In genomic region chr4:184030764-184031163, GRCh38 we compare ENCODE assay signal across 16 cellular contexts.
"Had no signal": no experiment of that assay in that cellular context is flagged by ENCODE, and none has a peak within 500 bp of the region (broad histone marks: within the 10 kb centered on the region; RNA-seq: fewer than 3 reads in every experiment).

No MANE protein-coding gene starts in this region.

- H3K36me3 ChIP-seq: esophagus muscularis mucosa, gastroesophageal sphincter, heart right ventricle, left lung, lower lobe of right lung had no signal

- H3K4me3 ChIP-seq: coronary artery, dorsolateral prefrontal cortex, esophagus muscularis mucosa, gastroesophageal sphincter, heart right ventricle, left lung, lower lobe of right lung, mucosa of descending colon had no signal

- DNase-seq: dermis blood vessel endothelial cell; dorsolateral prefrontal cortex; effector CD4-positive, alpha-beta T cell; effector memory CD4-positive, alpha-beta T cell; foreskin keratinocyte; heart right ventricle; hippocampal formation; left cardiac atrium; left lung; lower lobe of right lung; mesenchymal stem cell; mucosa of descending colon; naive B cell had no signal

- H3K9me3 ChIP-seq: esophagus muscularis mucosa, gastroesophageal sphincter, heart right ventricle, left lung, lower lobe of right lung, mucosa of descending colon had no signal

- H3K27ac ChIP-seq: coronary artery, dorsolateral prefrontal cortex, esophagus muscularis mucosa, foreskin keratinocyte, gastroesophageal sphincter, heart right ventricle, left lung, lower lobe of right lung had no signal

- ATAC-seq: foreskin keratinocyte, gastroesophageal sphincter, left lung, lower lobe of right lung, mucosa of descending colon had no signal

- H3K4me1 ChIP-seq: foreskin keratinocyte had no signal

- H3K27me3 ChIP-seq: dorsolateral prefrontal cortex, esophagus muscularis mucosa, foreskin keratinocyte, gastroesophageal sphincter, heart right ventricle, left lung had no signal
